ENCODE assay signal across 10 cellular contexts in the genomic region with DNA sequence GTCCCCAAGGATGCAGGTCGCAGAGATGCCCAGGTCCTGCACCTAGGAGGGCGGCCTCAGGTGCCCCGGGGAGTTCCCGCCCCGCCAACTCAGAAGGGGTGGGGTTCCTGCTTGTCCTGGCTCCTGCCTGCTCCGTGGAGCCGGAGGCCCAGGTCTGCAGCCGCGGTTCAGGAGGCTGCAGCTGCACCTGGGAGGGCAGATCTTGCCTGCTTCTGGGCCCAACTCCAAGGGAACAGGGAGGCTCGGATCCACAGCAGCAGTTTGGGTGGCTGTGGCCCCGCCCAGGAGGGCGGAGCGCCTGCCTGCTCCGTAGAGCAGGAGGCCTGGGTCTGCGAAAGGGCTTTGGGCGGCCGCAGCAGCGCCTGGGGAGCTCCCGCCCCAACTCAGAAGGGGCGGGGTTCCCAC.
A peak's percentile ranks its signal among the peaks of the same experiment; 100 is the strongest.
DNase-seq lines count a peak whose midpoint lies in the region; ATAC-seq, FAIRE-seq and TF ChIP-seq lines count a peak whose summit lies in the region.
"Had no signal": no experiment of that assay in that cellular context is flagged by ENCODE, and none has a peak within 500 bp of the region (broad histone marks: within the 10 kb centered on the region; RNA-seq: fewer than 3 reads in every experiment).

No MANE protein-coding gene starts in this region.

- H3K4me1 ChIP-seq in HCT116 (ENCODE audit: control insufficient read depth in 1 of 2, insufficient read depth in 2 of 2, low read length in 2 of 2), result peaks cover 0 to 13% of the 10 kb centered on the region in 2 experiments; a peak in 3 of 4 replicates
- no peaks in the 10 kb centered on the region for H3K4me1 ChIP-seq in pancreas
- H3K4me1 ChIP-seq in CD8-positive, alpha-beta memory T cell (ENCODE audit: insufficient read depth, low read length), result no peaks in the 10 kb centered on the region

- DNase-seq in DMS 273 (lab: John Stamatoyannopoulos, UW; ENCODE audit: unreplicated experiment) (peak; percentile 83), DMS 273 treated with DMSO at 0.1 percent for 48 hours (lab: John Stamatoyannopoulos, UW) (no peak), HCT116 (ENCODE audit: low read depth, low spot score) (peak; percentile 49), ecto neural progenitor cell (ENCODE audit: low spot score) (peak; percentile 56), pancreas (peak in 5 of 6 donors; percentile 34 to 66 (median 51))
- DNase-seq in CD4-positive, alpha-beta T cell, result no peak
- no peak for DNase-seq in CD8-positive, alpha-beta memory T cell
- DNase-seq in stimulated activated effector memory CD8-positive, alpha-beta T cell treated with anti-CD3 and anti-CD28 coated beads, Interleukin-12 subunit alpha, Interleukin-12 subunit beta, amount 100 ng/mL, for 72 hours (ENCODE audit: low spot score in 2 of 2), result no peak
- DNase-seq: activated T-cell treated with anti-CD3 and anti-CD28 coated beads, Interleukin-2, amount 50 U/mL, for 48 hours had no signal

- H3K4me3 ChIP-seq in HCT116 (replicated peaks in 1 of 2; ENCODE audit: low read depth in 1 of 2, low read length in 2 of 2) (peak overlapping the region; percentile 35 to 54), pancreas (peak overlapping the region in 1 of 4 donors; percentile 27)
- no peak overlapping the region for H3K4me3 ChIP-seq in CD8-positive, alpha-beta memory T cell (ENCODE audit: low read length)

- no peak overlapping the region for H3K4me3 Mint-ChIP-seq in CD4-positive, alpha-beta T cell
- no peak overlapping the region for H3K4me3 Mint-ChIP-seq in CD8-positive, alpha-beta memory T cell
- H3K4me3 Mint-ChIP-seq in stimulated activated effector memory CD8-positive, alpha-beta T cell treated with anti-CD3 and anti-CD28 coated beads, Interleukin-12 subunit alpha, Interleukin-12 subunit beta, amount 100 ng/mL, for 72 hours, result no peak overlapping the region

- H3K27me3 Mint-ChIP-seq in CD4-positive, alpha-beta T cell, result peaks cover 17% of the 10 kb centered on the region
- peaks cover 5 to 19% of the 10 kb centered on the region in 2 donors for H3K27me3 Mint-ChIP-seq in CD8-positive, alpha-beta memory T cell

- H3K27me3 ChIP-seq in HCT116 (ENCODE audit: insufficient read depth, low read length) (no peaks in the 10 kb centered on the region), pancreas (no peaks in the 10 kb centered on the region)
- peaks cover 3% of the 10 kb centered on the region for H3K27me3 ChIP-seq in CD4-positive, alpha-beta T cell (ENCODE audit: control insufficient read depth, insufficient read depth, low read length)
- H3K27me3 ChIP-seq in CD8-positive, alpha-beta memory T cell (ENCODE audit: insufficient read depth, low read length, poor library complexity, severe bottlenecking), result no peaks in the 10 kb centered on the region

- FAIRE-seq in pancreas (lab: Jason Lieb, UNC), result no peak

- POLR2A ChIA-PET in HCT116 (lab: Charles Lee), result interaction anchor here (0.6 kb wide), 1 partner anchor 33 kb away, joined by 3 read pairs; no protein-coding TSS in a partner anchor
- POLR2A ChIA-PET in CD4-positive, alpha-beta T cell (lab: Charles Lee), result no interaction called here
- POLR2A ChIA-PET in CD8-positive, alpha-beta memory T cell (lab: Charles Lee), result no interaction called here

- CTCF ChIA-PET in HCT116 (lab: Charles Lee), result no interaction called here
- CTCF ChIA-PET in CD4-positive, alpha-beta T cell (lab: Charles Lee), result no interaction called here
- CTCF ChIA-PET in CD8-positive, alpha-beta memory T cell (lab: Charles Lee), result no interaction called here

- H3K27ac ChIP-seq in HCT116 (ENCODE audit: low read depth, low read length), result peak overlapping the region; percentile 27; the same call in 1 of the 2 replicates
- H3K27ac ChIP-seq in pancreas, result no peak overlapping the region
- H3K27ac ChIP-seq in CD4-positive, alpha-beta T cell (ENCODE audit: low read depth, low read length), result no peak overlapping the region
- no peak overlapping the region for H3K27ac ChIP-seq in CD8-positive, alpha-beta memory T cell (ENCODE audit: low read depth, low read length)
- H3K27ac ChIP-seq: 22Rv1 had no signal

- intact Hi-C loops in HCT116 (cut with micrococcal nuclease) (no loop called here), pancreas (cut with DNase I) (no loop called here)
- intact Hi-C loops in CD4-positive, alpha-beta T cell (cut with DNase I, micrococcal nuclease), result no loop called here

- BruUV-seq in HCT116 (replicated peaks; lab: Mats Ljungman, UMichigan), result no TSS peak

- H2AFZ ChIP-seq in HCT116 (ENCODE audit: low read depth, low read length, poor library complexity, severe bottlenecking), result peak overlapping the region; percentile 95

- no peak overlapping the region for H3K9ac ChIP-seq in HCT116 (ENCODE audit: low read length)

- H3K27ac Mint-ChIP-seq in CD4-positive, alpha-beta T cell, result no peak overlapping the region
- no peak overlapping the region for H3K27ac Mint-ChIP-seq in CD8-positive, alpha-beta memory T cell
- H3K27ac Mint-ChIP-seq in stimulated activated effector memory CD8-positive, alpha-beta T cell treated with anti-CD3 and anti-CD28 coated beads, Interleukin-12 subunit alpha, Interleukin-12 subunit beta, amount 100 ng/mL, for 72 hours, result no peak overlapping the region

- ATAC-seq in HCT116 (peak; percentile 99), pancreas (peak; percentile 71 to 95 (median 80))
- no peak for ATAC-seq in CD4-positive, alpha-beta T cell (ENCODE audit: poor library complexity)
- no peak for ATAC-seq in stimulated activated effector memory CD8-positive, alpha-beta T cell treated with anti-CD3 and anti-CD28 coated beads, Interleukin-12 subunit alpha, Interleukin-12 subunit beta, amount 100 ng/mL, for 72 hours

- no peaks in the 10 kb centered on the region for H3K9me3 ChIP-seq in HCT116 (ENCODE audit: control insufficient read depth in 1 of 2, insufficient read depth in 1 of 2, low read depth in 1 of 2, low read length in 2 of 2)
- H3K9me3 ChIP-seq in pancreas, result no peaks in the 10 kb centered on the region
- H3K9me3 ChIP-seq in CD4-positive, alpha-beta T cell (ENCODE audit: control insufficient read depth, low read length), result no peaks in the 10 kb centered on the region
- H3K9me3 ChIP-seq in CD8-positive, alpha-beta memory T cell (ENCODE audit: low read length), result no peaks in the 10 kb centered on the region

- H3K9me2 ChIP-seq in HCT116 (ENCODE audit: insufficient read depth), result no peaks in the 10 kb centered on the region

- 41 to 71% methylated on average over 20 of the region's 20 CpGs for WGBS in pancreas, 2 donors

- no peaks in the 10 kb centered on the region for H3K4me1 Mint-ChIP-seq in CD4-positive, alpha-beta T cell (ENCODE audit: low read depth)
- H3K4me1 Mint-ChIP-seq in CD8-positive, alpha-beta memory T cell, result no peaks in the 10 kb centered on the region
- H3K4me1 Mint-ChIP-seq in stimulated activated effector memory CD8-positive, alpha-beta T cell treated with anti-CD3 and anti-CD28 coated beads, Interleukin-12 subunit alpha, Interleukin-12 subunit beta, amount 100 ng/mL, for 72 hours, result no peaks in the 10 kb centered on the region

- no peak for TF ChIP-seq RAD21 in HCT116 (IDR thresholded peaks at IDR 0.05; ENCODE audit: low read depth)

- H3K36me3 Mint-ChIP-seq in CD4-positive, alpha-beta T cell (ENCODE audit: low read depth), result no peaks in the 10 kb centered on the region
- H3K36me3 Mint-ChIP-seq in CD8-positive, alpha-beta memory T cell, result no peaks in the 10 kb centered on the region
- H3K36me3 Mint-ChIP-seq in stimulated activated effector memory CD8-positive, alpha-beta T cell treated with anti-CD3 and anti-CD28 coated beads, Interleukin-12 subunit alpha, Interleukin-12 subunit beta, amount 100 ng/mL, for 72 hours, result no peaks in the 10 kb centered on the region

- H3K36me3 ChIP-seq in HCT116 (ENCODE audit: control insufficient read depth in 1 of 2, insufficient read depth in 2 of 2, low read length in 2 of 2) (no peaks in the 10 kb centered on the region), pancreas (no peaks in the 10 kb centered on the region)
- H3K36me3 ChIP-seq in CD8-positive, alpha-beta memory T cell (ENCODE audit: insufficient read depth, low read length), result no peaks in the 10 kb centered on the region

- H3K79me2 ChIP-seq in HCT116 (ENCODE audit: insufficient read depth, low read length), result no peaks in the 10 kb centered on the region

- no peaks in the 10 kb centered on the region for H4K20me1 ChIP-seq in HCT116 (ENCODE audit: insufficient read depth)

- RAD21 ChIA-PET in HCT116 (lab: Charles Lee; ENCODE audit: low non-redundant PET in 1 of 2, low total read pairs in 2 of 2, uncharacterized antibody in 2 of 2, unreplicated experiment in 2 of 2), result no interaction called here

- TF ChIP-seq CTCF in HCT116 (IDR thresholded peaks at IDR 0.05 in 2 of 3, conservative IDR thresholded peaks at IDR 0.05 in 1 of 3; ENCODE audit: borderline replicate concordance in 1 of 3, insufficient read depth in 1 of 3, low read depth in 2 of 3, low read length in 2 of 3) (no peak), pancreas (IDR thresholded peaks at IDR 0.05) (no peak)
- no peak for TF ChIP-seq CTCF in CD4-positive, alpha-beta T cell (IDR thresholded peaks at IDR 0.05)

- H3K9me3 Mint-ChIP-seq in CD4-positive, alpha-beta T cell, result no peaks in the 10 kb centered on the region
- peaks cover 0 to 2% (median 0%) of the 10 kb centered on the region in 5 donors for H3K9me3 Mint-ChIP-seq in CD8-positive, alpha-beta memory T cell
- no peaks in the 10 kb centered on the region for H3K9me3 Mint-ChIP-seq in stimulated activated effector memory CD8-positive, alpha-beta T cell treated with anti-CD3 and anti-CD28 coated beads, Interleukin-12 subunit alpha, Interleukin-12 subunit beta, amount 100 ng/mL, for 72 hours

- TF ChIP-seq POLR2A in HCT116 (IDR thresholded peaks at IDR 0.05; ENCODE audit: borderline replicate concordance, extremely low read depth, insufficient read depth, insufficient read length), result no peak

- H3K4me2 ChIP-seq in HCT116 (ENCODE audit: low read length), result peak overlapping the region; percentile 91

TF ChIP-seq in HCT116, 20 proteins besides CTCF, POLR2A, EP300 and RAD21 (continues in another document):
- TF ChIP-seq ZFX (IDR thresholded peaks at IDR 0.05) (no peak), FOSL1 (IDR thresholded peaks at IDR 0.05; ENCODE audit: low read depth) (no peak), TCF7L2 (IDR thresholded peaks at IDR 0.05; ENCODE audit: borderline replicate concordance, extremely low read depth, insufficient read depth, insufficient read length) (no peak), ZNF274 (IDR thresholded peaks at IDR 0.05; ENCODE audit: low read depth, low read length) (no peak), CBX3 (IDR thresholded peaks at IDR 0.05; ENCODE audit: low read depth) (no peak)

Comparison
In these comparisons a context has a peak if more than half of its experiments do, and no peak if none do; other contexts are left out.
1. DNase-seq: peak in DMS 273 (single experiment), HCT116 (single experiment), ecto neural progenitor cell (single experiment) and pancreas (5 of 6); none in DMS 273 treated with DMSO at 0.1 percent for 48 hours (single experiment), CD4-positive, alpha-beta T cell (0 of 10), CD8-positive, alpha-beta memory T cell (0 of 5) and stimulated activated effector memory CD8-positive, alpha-beta T cell treated with anti-CD3 and anti-CD28 coated beads, Interleukin-12 subunit alpha, Interleukin-12 subunit beta, amount 100 ng/mL, for 72 hours (0 of 2).
2. ATAC-seq: peak in HCT116 (single experiment) and pancreas (4 of 4); none in CD4-positive, alpha-beta T cell (single experiment) and stimulated activated effector memory CD8-positive, alpha-beta T cell treated with anti-CD3 and anti-CD28 coated beads, Interleukin-12 subunit alpha, Interleukin-12 subunit beta, amount 100 ng/mL, for 72 hours (single experiment).